Comparison of ENCODE assay signal across 14 cellular contexts in genomic region chr10:70274643-70275042, GRCh38. TPM values are rescaled to one million over a fixed set of nuclear protein-coding genes. Genes with fewer than 3 reads are reported as not detected.
DNase-seq lines count a peak whose midpoint lies in the region; ATAC-seq, FAIRE-seq and TF ChIP-seq lines count a peak whose summit lies in the region.
"Had no signal": no experiment of that assay in that cellular context is flagged by ENCODE, and none has a peak within 500 bp of the region (broad histone marks: within the 10 kb centered on the region; RNA-seq: fewer than 3 reads in every experiment).

No MANE protein-coding gene starts in this region.

- H3K27me3 ChIP-seq in right atrium auricular region (no peaks in the 10 kb centered on the region), left lung (no peaks in the 10 kb centered on the region), vagina (no peaks in the 10 kb centered on the region), neural progenitor cell (no peaks in the 10 kb centered on the region)
- H3K27me3 ChIP-seq: colonic mucosa had no signal

- H3K4me3 Mint-ChIP-seq in neural progenitor cell: no peak overlapping the region
- H3K4me3 Mint-ChIP-seq: activated T-helper 1 cell treated with anti-CD3 and anti-CD28 coated beads, Interleukin-12 subunit alpha, Interleukin-12 subunit beta, Interleukin-2, Interleukin-4 antibody, amounts not matched to agents 30 ng/mL and 10 ng/mL and 1 ng/mL, durations not matched to agents 14 hours and 24 hours and 36 hours had no signal

- DNase-seq in Right ventricle myocardium superior (no peak), right atrium auricular region (ENCODE audit: low spot score) (no peak), cerebellum (ENCODE audit: low spot score) (peak; percentile 66), left lung (peak in 1 of 2 donors; percentile 51), vagina (ENCODE audit: extremely low spot score in 2 of 2) (no peak), neural progenitor cell (ENCODE audit: low spot score) (no peak), RCC 7860 (ENCODE audit: low spot score) (no peak), kidney (no peak)
- DNase-seq: colonic mucosa, GOT3, SIG-M5, small intestine had no signal

- H3K36me3 ChIP-seq in right atrium auricular region: no peaks in the 10 kb centered on the region
- no peaks in the 10 kb centered on the region for H3K36me3 ChIP-seq in left lung
- H3K36me3 ChIP-seq in vagina: no peaks in the 10 kb centered on the region
- no peaks in the 10 kb centered on the region for H3K36me3 ChIP-seq in neural progenitor cell
- H3K36me3 ChIP-seq in kidney (ENCODE audit: control insufficient read depth in 1 of 2, insufficient read depth in 2 of 2, low read length in 2 of 2): no peaks in the 10 kb centered on the region
- H3K36me3 ChIP-seq: colonic mucosa had no signal

- TF ChIP-seq CTCF in right atrium auricular region (IDR thresholded peaks at IDR 0.05) (peak in 1 of 2 donors; percentile 33), left lung (IDR thresholded peaks at IDR 0.05) (no peak), vagina (IDR thresholded peaks at IDR 0.05) (no peak), neural progenitor cell (IDR thresholded peaks at IDR 0.05) (no peak), kidney (IDR thresholded peaks at IDR 0.05; ENCODE audit: borderline replicate concordance, extremely low read depth, insufficient read depth) (no peak)

- H3K4me2 ChIP-seq in neural progenitor cell: no peak overlapping the region

- no peak overlapping the region for H2AFZ ChIP-seq in neural progenitor cell (replicated peaks)

- no peak overlapping the region for H3K9ac ChIP-seq in neural progenitor cell
- H3K9ac ChIP-seq in kidney (ENCODE audit: low read length in 2 of 2): no peak overlapping the region

- H3K9me3 ChIP-seq in right atrium auricular region: no peaks in the 10 kb centered on the region
- H3K9me3 ChIP-seq in left lung: no peaks in the 10 kb centered on the region
- H3K9me3 ChIP-seq in vagina: no peaks in the 10 kb centered on the region
- no peaks in the 10 kb centered on the region for H3K9me3 ChIP-seq in neural progenitor cell (ENCODE audit: low read depth)
- H3K9me3 ChIP-seq in kidney (ENCODE audit: control insufficient read depth in 1 of 2, low read length in 2 of 2): peaks cover 2 to 4% of the 10 kb centered on the region in 2 donors
- H3K9me3 ChIP-seq: colonic mucosa had no signal

- no peak for TF ChIP-seq POLR2A in vagina (IDR thresholded peaks at IDR 0.05)

- H3K27me3 Mint-ChIP-seq in neural progenitor cell (ENCODE audit: insufficient read depth, low read depth): peaks cover 8% of the 10 kb centered on the region

- H3K27ac ChIP-seq in right atrium auricular region: no peak overlapping the region
- no peak overlapping the region for H3K27ac ChIP-seq in left lung
- H3K27ac ChIP-seq in vagina: peak overlapping the region; percentile 72
- no peak overlapping the region for H3K27ac ChIP-seq in neural progenitor cell
- H3K27ac ChIP-seq in kidney (ENCODE audit: low read depth in 2 of 2, low read length in 2 of 2): no peak overlapping the region
- H3K27ac ChIP-seq: colonic mucosa had no signal

- H4K20me1 ChIP-seq in neural progenitor cell (ENCODE audit: low read depth): no peaks in the 10 kb centered on the region

- no peak for FAIRE-seq in RCC 7860 (lab: Jason Lieb, UNC)
- FAIRE-seq in kidney (lab: Jason Lieb, UNC): no peak
- FAIRE-seq: small intestine had no signal

- peaks cover 7% of the 10 kb centered on the region for H3K4me1 Mint-ChIP-seq in neural progenitor cell

- intact Hi-C loops in Right ventricle myocardium superior (cut with DNase I): no loop called here
- intact Hi-C loops in left lung (cut with DNase I): no loop called here
- intact Hi-C loops in vagina (cut with DNase I): no loop called here
- intact Hi-C loops in kidney (cut with DNase I): no loop called here

- H3K4me1 ChIP-seq in right atrium auricular region (peaks cover 0 to 10% of the 10 kb centered on the region in 2 donors), left lung (peaks cover 0 to 16% of the 10 kb centered on the region in 2 donors), vagina (peaks cover 4% of the 10 kb centered on the region), neural progenitor cell (no peaks in the 10 kb centered on the region), kidney (ENCODE audit: control insufficient read depth in 1 of 2, insufficient read depth in 1 of 2, low read depth in 1 of 2, low read length in 2 of 2) (peaks cover 0 to 2% of the 10 kb centered on the region in 2 donors)
- H3K4me1 ChIP-seq: colonic mucosa had no signal

- H3K79me2 ChIP-seq in neural progenitor cell (ENCODE audit: low read depth): no peaks in the 10 kb centered on the region

- H3K4me3 ChIP-seq in right atrium auricular region (no peak overlapping the region), left lung (no peak overlapping the region), vagina (no peak overlapping the region), neural progenitor cell (no peak overlapping the region), kidney (ENCODE audit: low read length in 2 of 2) (no peak overlapping the region)
- H3K4me3 ChIP-seq: colonic mucosa had no signal

- H3K36me3 Mint-ChIP-seq in neural progenitor cell: no peaks in the 10 kb centered on the region

- peaks cover 5% of the 10 kb centered on the region for H3K9me3 Mint-ChIP-seq in neural progenitor cell

- ATAC-seq in Right ventricle myocardium superior (ENCODE audit: poor library complexity) (peak; percentile 71), left lung (peak; percentile 75)

- no peaks in the 10 kb centered on the region for H3F3A ChIP-seq in neural progenitor cell (ENCODE audit: low read depth)

- no peak overlapping the region for H3K27ac Mint-ChIP-seq in neural progenitor cell
- H3K27ac Mint-ChIP-seq: activated T-helper 1 cell treated with anti-CD3 and anti-CD28 coated beads, Interleukin-12 subunit alpha, Interleukin-12 subunit beta, Interleukin-2, Interleukin-4 antibody, amounts not matched to agents 30 ng/mL and 10 ng/mL and 1 ng/mL, durations not matched to agents 14 hours and 24 hours and 36 hours had no signal

RNA-seq across cellular contexts. Expression of gene NPFFR1, which starts 9.2 kb away (rescaled TPM):
- total RNA-seq in Right ventricle myocardium superior (0.03 TPM), right atrium auricular region (under 1 TPM in 1 of 2 donors, not detected in 1; 0.47 TPM), cerebellum (0.54 TPM), left lung (under 1 TPM; 0.20 to 0.21 TPM), vagina (not detected), neural progenitor cell (ENCODE audit: low replicate concordance) (0.06 TPM in 1 of 2 replicates, not detected in the other), kidney (0.09 TPM)
- not detected for polyA plus RNA-seq in kidney (ENCODE audit: insufficient read depth, low read depth, low replicate concordance)
- total RNA-seq: activated T-helper 1 cell treated with anti-CD3 and anti-CD28 coated beads, Interleukin-12 subunit alpha, Interleukin-12 subunit beta, Interleukin-2, Interleukin-4 antibody, amounts not matched to agents 30 ng/mL and 10 ng/mL and 1 ng/mL, durations not matched to agents 14 hours and 24 hours and 36 hours; glomerular endothelial cell had no signal

RNA-seq across cellular contexts. Expression of gene PPA1, which starts 41.4 kb away (rescaled TPM):
- total RNA-seq in Right ventricle myocardium superior (96.6 TPM), right atrium auricular region (10 to 100 TPM; 48.0 to 69.2 TPM), cerebellum (137 TPM), left lung (100 to 1,000 TPM; 223 to 231 TPM), vagina (79.3 TPM), neural progenitor cell (ENCODE audit: low replicate concordance) (134 and 203 TPM in 2 replicates), kidney (116 TPM)
- polyA plus RNA-seq in kidney (ENCODE audit: insufficient read depth, low read depth, low replicate concordance): 168 TPM
